14 cellular contexts compared by ENCODE assay signal in genomic region chr6:162532283-162533008, GRCh38.
DNase-seq lines count a peak whose midpoint lies in the region; ATAC-seq and TF ChIP-seq lines count a peak whose summit lies in the region.
"Had no signal": no experiment of that assay in that cellular context is flagged by ENCODE, and none has a peak within 500 bp of the region (broad histone marks: within the 10 kb centered on the region; RNA-seq: fewer than 3 reads in every experiment).

No MANE protein-coding gene starts in this region.

- intact Hi-C loops in Right ventricle myocardium superior (cut with DNase I) (loop anchor here (10.0 kb wide), 1 partner anchor 192 kb away; the partner anchor contains the start of genes PACRG and PRKN), right cardiac atrium (cut with DNase I) (no loop called here), left colon (cut with DNase I, micrococcal nuclease) (no loop called here), transverse colon (cut with DNase I; ENCODE audit: low total_unique reads) (no loop called here), vagina (cut with DNase I) (no loop called here)

- WGBS in right cardiac atrium, result 59% methylated on average over 9 of the region's 9 CpGs
- 53 to 58% methylated on average over 6 to 9 of the region's 9 CpGs for WGBS in transverse colon (ENCODE audit: low coverage in 1 of 2), 2 donors

- H3K36me3 ChIP-seq in transverse colon (no peaks in the 10 kb centered on the region), vagina (no peaks in the 10 kb centered on the region)
- H3K36me3 ChIP-seq: SJSA1 had no signal

- H3K27me3 ChIP-seq in right cardiac atrium (ENCODE audit: control insufficient read depth, insufficient read depth), result no peaks in the 10 kb centered on the region
- H3K27me3 ChIP-seq in transverse colon, result no peaks in the 10 kb centered on the region
- no peaks in the 10 kb centered on the region for H3K27me3 ChIP-seq in vagina
- H3K27me3 ChIP-seq: SJSA1 had no signal

- TF ChIP-seq POLR2A in transverse colon (IDR thresholded peaks at IDR 0.05), result no peak
- TF ChIP-seq POLR2A in vagina (IDR thresholded peaks at IDR 0.05), result no peak

- in situ Hi-C loops in transverse colon (cut with MboI; ENCODE audit: low pct_ligation_motif_present in 1 of 4, low pct_unique_long_range_greater_than_20kb in 1 of 4, low sequenced_read_pairs in 3 of 4), result no loop called here

- H3K27ac ChIP-seq in right cardiac atrium (ENCODE audit: low read length), result no peak overlapping the region
- H3K27ac ChIP-seq in transverse colon, result peak overlapping the region; percentile 24 to 63 (median 58)
- H3K27ac ChIP-seq in vagina, result no peak overlapping the region
- H3K27ac ChIP-seq: SJSA1 had no signal

- ATAC-seq in Right ventricle myocardium superior (ENCODE audit: poor library complexity) (peak; percentile 19), right cardiac atrium (no peak), SK-N-SH treated with all-trans-retinoic acid at 6 μM for 48 hours (no peak), left colon (peak; percentile 54)
- ATAC-seq: HepG2 had no signal

- TF ChIP-seq CTCF in transverse colon (IDR thresholded peaks at IDR 0.05) (no peak), vagina (IDR thresholded peaks at IDR 0.05) (no peak)

- no peak for TF ChIP-seq EP300 in transverse colon (IDR thresholded peaks at IDR 0.05; ENCODE audit: low read depth)

- H3K4me1 ChIP-seq in right cardiac atrium (ENCODE audit: control insufficient read depth, insufficient read depth, low read length) (no peaks in the 10 kb centered on the region), transverse colon (peaks cover 8 to 28% (median 13%) of the 10 kb centered on the region in 4 donors), vagina (no peaks in the 10 kb centered on the region)
- H3K4me1 ChIP-seq: SJSA1 had no signal

- no peak for DNase-seq in Right ventricle myocardium superior
- no peak for DNase-seq in right cardiac atrium
- no peak for DNase-seq in left colon
- no peak for DNase-seq in transverse colon
- no peak for DNase-seq in SHP77 (lab: John Stamatoyannopoulos, UW)
- no peak for DNase-seq in vagina (ENCODE audit: extremely low spot score in 2 of 2)
- DNase-seq in DMS 273 treated with DMSO at 0.1 percent for 48 hours (lab: John Stamatoyannopoulos, UW), result no peak
- DNase-seq: KG1; NCI-H1436 treated with DMSO at 0.1 percent for 48 hours; NCI-H2107; NK-92 treated with Interleukin-12 subunit alpha and Interleukin-12 subunit beta, amount 100 ng/mL, for 24 hours had no signal

- no peak overlapping the region for H3K4me3 ChIP-seq in right cardiac atrium (ENCODE audit: low read length)
- H3K4me3 ChIP-seq in transverse colon, result no peak overlapping the region
- H3K4me3 ChIP-seq in vagina, result no peak overlapping the region
- H3K4me3 ChIP-seq: SJSA1 had no signal

- H3K9me3 ChIP-seq in right cardiac atrium (ENCODE audit: control insufficient read depth, low read length), result no peaks in the 10 kb centered on the region
- no peaks in the 10 kb centered on the region for H3K9me3 ChIP-seq in transverse colon
- H3K9me3 ChIP-seq in vagina, result no peaks in the 10 kb centered on the region

TF ChIP-seq in SK-N-SH treated with all-trans-retinoic acid at 6 μM for 48 hours, 23 proteins besides CTCF, POLR2A, EP300 and RAD21:
- TF ChIP-seq TSHZ2 (CRISPR knock-in tag; IDR thresholded peaks at IDR 0.05) (peak; percentile 67; the same call in 1 of the 2 replicates), TCF4 (CRISPR knock-in tag; IDR thresholded peaks at IDR 0.05; ENCODE audit: borderline replicate concordance) (peak; percentile 79; the same call in 1 of the 2 replicates), PATZ1 (CRISPR knock-in tag; IDR thresholded peaks at IDR 0.05; ENCODE audit: borderline replicate concordance) (0 out of 2 replicates have a peak, but pooled peaks have one; percentile 17), ISL1 (CRISPR knock-in tag; IDR thresholded peaks at IDR 0.05) (peak; percentile 53), GLIS3 (CRISPR knock-in tag; IDR thresholded peaks at IDR 0.05) (no peak)

Comparison
In these comparisons a context has a peak if more than half of its experiments do, and no peak if none do; other contexts are left out.
1. ATAC-seq: peak in Right ventricle myocardium superior (single experiment) and left colon (single experiment); none in right cardiac atrium (0 of 2) and SK-N-SH treated with all-trans-retinoic acid at 6 μM for 48 hours (single experiment).
2. H3K27ac ChIP-seq: peak in transverse colon (4 of 4); none in right cardiac atrium (single experiment) and vagina (single experiment).